Comparison of ENCODE assay signal across 8 cellular contexts in genomic region chr11:66676931-66677598, GRCh38. TPM values are rescaled to one million over a fixed set of nuclear protein-coding genes. Genes with fewer than 3 reads are reported as not detected.
DNase-seq lines count a peak whose midpoint lies in the region; ATAC-seq lines count a peak whose summit lies in the region.

No MANE protein-coding gene starts in this region.

- peak overlapping the region; percentile 99 for H3K27ac Mint-ChIP-seq in T-helper 1 cell treated with Interleukin-12 subunit alpha and Interleukin-12 subunit beta and Interleukin-4 antibody, amounts not matched to agents 30 μg/mL and 1 μg/mL, for 36 hours
- H3K27ac Mint-ChIP-seq in activated naive CD4-positive, alpha-beta T cell treated with anti-CD3 and anti-CD28 coated beads, Interleukin-2, amount 50 U/mL, for 72 hours: peak overlapping the region; percentile 98 to 100

- no peak for ATAC-seq in activated naive CD4-positive, alpha-beta T cell treated with anti-CD3 and anti-CD28 coated beads, Interleukin-2, amount 50 U/mL, for 72 hours
- no peak for ATAC-seq in GM18502 (IDR thresholded peaks at IDR 0.05; ENCODE audit: poor library complexity, unreplicated experiment)

- peaks cover 33% of the 10 kb centered on the region for H3K4me1 Mint-ChIP-seq in T-helper 1 cell treated with Interleukin-12 subunit alpha and Interleukin-12 subunit beta and Interleukin-4 antibody, amounts not matched to agents 30 μg/mL and 1 μg/mL, for 36 hours (ENCODE audit: low read depth)

- H3K27me3 Mint-ChIP-seq in T-helper 1 cell treated with Interleukin-12 subunit alpha and Interleukin-12 subunit beta and Interleukin-4 antibody, amounts not matched to agents 30 μg/mL and 1 μg/mL, for 36 hours (ENCODE audit: low read depth): no peaks in the 10 kb centered on the region

- peak overlapping the region; percentile 98 for H3K4me3 Mint-ChIP-seq in T-helper 1 cell treated with Interleukin-12 subunit alpha and Interleukin-12 subunit beta and Interleukin-4 antibody, amounts not matched to agents 30 μg/mL and 1 μg/mL, for 36 hours

- H3K36me3 Mint-ChIP-seq in T-helper 1 cell treated with Interleukin-12 subunit alpha and Interleukin-12 subunit beta and Interleukin-4 antibody, amounts not matched to agents 30 μg/mL and 1 μg/mL, for 36 hours (ENCODE audit: low read depth): peaks cover 16% of the 10 kb centered on the region
- H3K36me3 Mint-ChIP-seq in activated naive CD4-positive, alpha-beta T cell treated with anti-CD3 and anti-CD28 coated beads, Interleukin-2, amount 50 U/mL, for 72 hours: peaks cover 21 to 29% of the 10 kb centered on the region in 2 donors

- DNase-seq in T-helper 1 cell (no peak), iris pigment epithelial cell (ENCODE audit: low read depth) (peak; percentile 23), substantia nigra (lab: John Stamatoyannopoulos, UW) (peak in 1 of 49 donors; percentile 44), NCI-H82 (lab: John Stamatoyannopoulos, UW) (no peak), KBM-7 (no peak)
- DNase-seq in activated naive CD4-positive, alpha-beta T cell treated with anti-CD3 and anti-CD28 coated beads, Interleukin-2, amount 50 U/mL, for 72 hours (ENCODE audit: low spot score in 2 of 2): peak in 1 of 2 donors; percentile 50

- peak overlapping the region; percentile 92 for H3K27ac ChIP-seq in substantia nigra (ENCODE audit: low read depth, low read length, poor library complexity, severe bottlenecking)

- H3K9me3 Mint-ChIP-seq in T-helper 1 cell treated with Interleukin-12 subunit alpha and Interleukin-12 subunit beta and Interleukin-4 antibody, amounts not matched to agents 30 μg/mL and 1 μg/mL, for 36 hours: no peaks in the 10 kb centered on the region
- no peaks in the 10 kb centered on the region for H3K9me3 Mint-ChIP-seq in activated naive CD4-positive, alpha-beta T cell treated with anti-CD3 and anti-CD28 coated beads, Interleukin-2, amount 50 U/mL, for 72 hours

- in situ Hi-C loops in KBM-7 (cut with MboI; ENCODE audit: low pct_unique_long_range_greater_than_20kb, low sequenced_read_pairs): loop anchor here (25.0 kb wide), 1 partner anchor 160 kb away; the partner anchor contains the start of gene RCE1

RNA-seq across cellular contexts. Expression of gene RBM4B, which starts 0.6 kb away (rescaled TPM):
- total RNA-seq in activated naive CD4-positive, alpha-beta T cell treated with anti-CD3 and anti-CD28 coated beads, Interleukin-2, amount 50 U/mL, for 72 hours: 10 to 100 TPM; 15.2 to 19.8 TPM

RNA-seq across cellular contexts. Expression of gene RBM4, which starts 38.6 kb away (rescaled TPM):
- total RNA-seq in activated naive CD4-positive, alpha-beta T cell treated with anti-CD3 and anti-CD28 coated beads, Interleukin-2, amount 50 U/mL, for 72 hours: 100 to 1,000 TPM in 1 of 2 donors, 10 to 100 TPM in 1; 87.0 to 132 TPM

RNA-seq across cellular contexts. Expression of gene SPTBN2, which starts 52.0 kb away (rescaled TPM):
- total RNA-seq in activated naive CD4-positive, alpha-beta T cell treated with anti-CD3 and anti-CD28 coated beads, Interleukin-2, amount 50 U/mL, for 72 hours: 1 to 10 TPM; 1.4 to 1.8 TPM
